In the genomic region with DNA sequence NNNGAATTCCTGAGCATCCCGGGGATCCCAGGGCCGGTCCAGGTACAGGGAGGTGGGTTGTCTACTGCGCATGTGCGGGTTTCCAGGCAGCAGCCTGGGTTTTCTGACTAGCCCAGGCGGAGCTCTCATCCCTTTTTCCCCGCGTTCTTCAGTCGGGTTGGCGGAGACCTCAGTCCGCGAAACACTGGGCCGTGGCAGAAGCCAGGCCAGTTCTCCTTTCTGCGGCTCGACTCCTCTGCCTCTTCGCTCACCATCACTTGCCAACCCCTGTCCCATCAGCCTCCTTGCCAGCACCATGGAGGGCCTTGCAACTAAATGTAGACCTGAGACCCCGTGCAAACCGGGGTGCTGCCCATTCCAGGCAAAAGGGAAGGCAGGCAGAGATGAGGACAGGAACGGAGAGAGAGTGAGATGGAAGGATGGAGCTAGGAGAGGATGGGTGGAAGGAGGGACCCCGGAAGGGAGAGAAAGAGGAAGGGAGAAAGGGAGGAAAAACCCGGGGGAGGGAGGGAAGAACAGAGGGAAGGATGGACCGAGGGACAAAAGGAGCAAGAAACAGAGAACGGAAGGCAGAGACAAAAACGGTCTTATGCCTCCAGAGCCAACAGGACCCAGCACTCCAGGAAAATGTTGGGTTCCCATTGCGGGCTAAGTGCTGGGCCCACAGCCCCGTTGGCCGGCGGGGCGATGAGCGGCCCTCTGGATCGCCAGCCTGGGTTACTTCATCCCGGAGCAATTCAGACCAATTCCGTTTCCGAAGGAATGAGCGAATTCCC, we compare ENCODE assay signal across 8 cellular contexts.
A peak's percentile ranks its signal among the peaks of the same experiment; 100 is the strongest.
DNase-seq lines count a peak whose midpoint lies in the region; ATAC-seq and TF ChIP-seq lines count a peak whose summit lies in the region.

No MANE protein-coding gene starts in this region.

- H3K4me1 ChIP-seq in endodermal cell (ENCODE audit: control insufficient read depth, insufficient read depth, low read length), result no peaks in the 10 kb centered on the region
- H3K4me1 ChIP-seq in neural progenitor cell, result no peaks in the 10 kb centered on the region
- H3K4me1 ChIP-seq in BE2C, result no peaks in the 10 kb centered on the region

- peak; percentile 70 for ATAC-seq in GM19467 (IDR thresholded peaks at IDR 0.05; ENCODE audit: unreplicated experiment)
- no peak for ATAC-seq in GM19455 (IDR thresholded peaks at IDR 0.05; ENCODE audit: unreplicated experiment)

- H3K36me3 Mint-ChIP-seq in endodermal cell (ENCODE audit: low read depth) (no peaks in the 10 kb centered on the region), neural progenitor cell (peaks cover 6% of the 10 kb centered on the region)

- H3K4me3 Mint-ChIP-seq in endodermal cell (no peak overlapping the region), neural progenitor cell (no peak overlapping the region)

- H3K9me3 ChIP-seq in endodermal cell (ENCODE audit: control insufficient read depth, low read length), result peaks cover 26% of the 10 kb centered on the region
- H3K9me3 ChIP-seq in neural progenitor cell (ENCODE audit: low read depth), result peaks cover 14% of the 10 kb centered on the region
- no peaks in the 10 kb centered on the region for H3K9me3 ChIP-seq in BE2C

- no peaks in the 10 kb centered on the region for H3K4me1 Mint-ChIP-seq in endodermal cell
- H3K4me1 Mint-ChIP-seq in neural progenitor cell, result no peaks in the 10 kb centered on the region

- DNase-seq in A172 (ENCODE audit: low spot score) (peak; percentile 45), NCI-H345 treated with DMSO at 0.1 percent for 48 hours (lab: John Stamatoyannopoulos, UW; ENCODE audit: unreplicated experiment) (peak; percentile 19), endodermal cell (peak; percentile 71), neural progenitor cell (ENCODE audit: low spot score) (peak; percentile 39), activated gamma-delta T cell treated with Interleukin-2 at 50 U/mL for 16 hours (no peak), BE2C (no peak)

- H3K27me3 ChIP-seq in endodermal cell (ENCODE audit: control insufficient read depth, insufficient read depth, low read length, poor library complexity, severe bottlenecking), result peaks cover 5% of the 10 kb centered on the region
- no peaks in the 10 kb centered on the region for H3K27me3 ChIP-seq in neural progenitor cell
- H3K27me3 ChIP-seq in BE2C, result no peaks in the 10 kb centered on the region

- H3K36me3 ChIP-seq in endodermal cell (ENCODE audit: control insufficient read depth, insufficient read depth, low read length), result no peaks in the 10 kb centered on the region
- no peaks in the 10 kb centered on the region for H3K36me3 ChIP-seq in neural progenitor cell
- H3K36me3 ChIP-seq in BE2C, result no peaks in the 10 kb centered on the region

- 75 to 78% methylated on average over 26 to 34 of the region's 34 CpGs for WGBS in endodermal cell (ENCODE audit: insufficient coverage in 1 of 2, insufficient read length in 1 of 2), 2 experiments

- no peaks in the 10 kb centered on the region for H4K20me1 ChIP-seq in neural progenitor cell (ENCODE audit: low read depth)

- H3K27me3 Mint-ChIP-seq in endodermal cell (ENCODE audit: insufficient read depth) (peaks cover 2% of the 10 kb centered on the region), neural progenitor cell (ENCODE audit: insufficient read depth, low read depth) (peaks cover 2% of the 10 kb centered on the region)

- no peak overlapping the region for H2AFZ ChIP-seq in neural progenitor cell (replicated peaks)

- no peaks in the 10 kb centered on the region for H3K9me3 Mint-ChIP-seq in endodermal cell
- H3K9me3 Mint-ChIP-seq in neural progenitor cell, result peaks cover 22% of the 10 kb centered on the region

- no peak overlapping the region for H3K4me2 ChIP-seq in neural progenitor cell

- no peaks in the 10 kb centered on the region for H3F3A ChIP-seq in neural progenitor cell (ENCODE audit: low read depth)

- H3K9ac ChIP-seq in endodermal cell (ENCODE audit: extremely low read depth, low read length, poor library complexity, severe bottlenecking) (no peak overlapping the region), neural progenitor cell (no peak overlapping the region)

- peak overlapping the region; percentile 41 for H3K4me3 ChIP-seq in endodermal cell (ENCODE audit: low read length)
- H3K4me3 ChIP-seq in neural progenitor cell, result no peak overlapping the region
- H3K4me3 ChIP-seq in BE2C (ENCODE audit: low read depth, low read length), result no peak overlapping the region

- no peaks in the 10 kb centered on the region for H3K79me2 ChIP-seq in neural progenitor cell (ENCODE audit: low read depth)

- H3K27ac Mint-ChIP-seq in endodermal cell (no peak overlapping the region), neural progenitor cell (no peak overlapping the region)

- H3K27ac ChIP-seq in endodermal cell (ENCODE audit: low read depth, low read length) (no peak overlapping the region), neural progenitor cell (no peak overlapping the region)

- TF ChIP-seq CTCF in endodermal cell (conservative IDR thresholded peaks at IDR 0.05), result no peak
- no peak for TF ChIP-seq CTCF in neural progenitor cell (IDR thresholded peaks at IDR 0.05)
- TF ChIP-seq CTCF in BE2C (IDR thresholded peaks at IDR 0.05; ENCODE audit: low read depth, low read length), result no peak

Comparison
In these comparisons a context has a peak if more than half of its experiments do, and no peak if none do; other contexts are left out.
1. DNase-seq: peak in A172 (single experiment), NCI-H345 treated with DMSO at 0.1 percent for 48 hours (single experiment), endodermal cell (single experiment) and neural progenitor cell (single experiment); none in activated gamma-delta T cell treated with Interleukin-2 at 50 U/mL for 16 hours (single experiment) and BE2C (single experiment).